26 cellular contexts compared by ENCODE assay signal in the genomic region with DNA sequence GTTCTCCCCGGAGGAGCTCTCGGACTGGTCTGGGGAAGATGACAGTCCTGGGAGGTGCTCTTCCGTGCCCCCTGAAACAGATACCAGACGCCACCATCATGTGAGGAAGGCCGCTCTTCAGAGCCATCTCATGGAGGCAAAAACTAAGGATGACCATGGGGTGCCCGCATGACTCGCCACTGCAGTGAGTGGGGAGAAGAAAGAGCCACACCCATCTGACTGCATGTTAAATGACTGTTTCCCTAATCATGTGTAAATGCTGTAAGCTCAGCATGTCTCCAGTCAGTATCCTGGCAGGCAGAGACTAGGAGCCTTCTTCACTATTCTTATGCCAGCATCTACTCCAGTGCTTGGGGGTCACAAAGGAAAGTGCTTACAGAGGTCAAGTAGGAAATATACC. TPM values are rescaled to one million over a fixed set of nuclear protein-coding genes. Genes with fewer than 3 reads are reported as not detected.
A peak's percentile ranks its signal among the peaks of the same experiment; 100 is the strongest.
DNase-seq lines count a peak whose midpoint lies in the region; ATAC-seq and TF ChIP-seq lines count a peak whose summit lies in the region.
"Had no signal": no experiment of that assay in that cellular context is flagged by ENCODE, and none has a peak within 500 bp of the region (broad histone marks: within the 10 kb centered on the region; RNA-seq: fewer than 3 reads in every experiment).

No MANE protein-coding gene starts in this region.

- H3K79me1 ChIP-seq in mesendoderm (ENCODE audit: low read length), result no peaks in the 10 kb centered on the region

- H3K23ac ChIP-seq in mesendoderm (ENCODE audit: low read length), result no peak overlapping the region

- no peak overlapping the region for H3K27ac ChIP-seq in mesendoderm (ENCODE audit: low read depth, low read length)
- no peak overlapping the region for H3K27ac ChIP-seq in prostate gland
- H3K27ac ChIP-seq in smooth muscle cell (ENCODE audit: low read depth), result no peak overlapping the region
- H3K27ac ChIP-seq: C4-2B, stomach, transverse colon had no signal

- intact Hi-C loops in prostate gland (cut with DNase I), result no loop called here

- no peak overlapping the region for H2AFZ ChIP-seq in smooth muscle cell (ENCODE audit: low read depth)

- no peak overlapping the region for H3K18ac ChIP-seq in mesendoderm (ENCODE audit: low read length)

- H3K4me1 ChIP-seq in mesendoderm (ENCODE audit: control insufficient read depth, low read depth, low read length) (no peaks in the 10 kb centered on the region), prostate gland (replicated peaks) (peaks cover 4% of the 10 kb centered on the region), smooth muscle cell (ENCODE audit: low read depth) (peaks cover 14% of the 10 kb centered on the region)
- H3K4me1 ChIP-seq: stomach had no signal

- H2BK5ac ChIP-seq in mesendoderm (ENCODE audit: low read length), result no peak overlapping the region

- TF ChIP-seq CTCF in prostate gland (IDR thresholded peaks at IDR 0.05), result no peak
- TF ChIP-seq CTCF in smooth muscle cell (IDR thresholded peaks at IDR 0.05; ENCODE audit: borderline replicate concordance, insufficient read depth, poor library complexity, severe bottlenecking), result no peak

- H4K5ac ChIP-seq in mesendoderm (ENCODE audit: low read length), result no peak overlapping the region

- H4K8ac ChIP-seq in mesendoderm (ENCODE audit: low read depth, low read length), result no peak overlapping the region

- H3K79me2 ChIP-seq in mesendoderm (ENCODE audit: control insufficient read depth, insufficient read depth, low read length), result no peaks in the 10 kb centered on the region
- H3K79me2 ChIP-seq in smooth muscle cell (ENCODE audit: low read depth), result no peaks in the 10 kb centered on the region

- no peaks in the 10 kb centered on the region for H4K20me1 ChIP-seq in smooth muscle cell (ENCODE audit: low read depth)

- no peaks in the 10 kb centered on the region for H3K36me3 ChIP-seq in mesendoderm (ENCODE audit: control insufficient read depth, insufficient read depth, low read length)
- H3K36me3 ChIP-seq in prostate gland, result no peaks in the 10 kb centered on the region
- no peaks in the 10 kb centered on the region for H3K36me3 ChIP-seq in smooth muscle cell (ENCODE audit: low read depth)
- H3K36me3 ChIP-seq: transverse colon had no signal

- H3K4me2 ChIP-seq in mesendoderm (ENCODE audit: low read length) (no peak overlapping the region), smooth muscle cell (no peak overlapping the region)

- H3K9ac ChIP-seq in mesendoderm (ENCODE audit: low read length) (no peak overlapping the region), smooth muscle cell (ENCODE audit: low read depth) (no peak overlapping the region)

- H3K56ac ChIP-seq in mesendoderm (ENCODE audit: low read length), result no peak overlapping the region

- H2BK15ac ChIP-seq in mesendoderm (replicated peaks; ENCODE audit: low read depth), result no peak overlapping the region

- H3K27me3 ChIP-seq in mesendoderm (ENCODE audit: insufficient read depth, low read length, poor library complexity) (no peaks in the 10 kb centered on the region), prostate gland (replicated peaks; ENCODE audit: insufficient read depth) (no peaks in the 10 kb centered on the region), smooth muscle cell (ENCODE audit: low read depth) (no peaks in the 10 kb centered on the region)
- H3K27me3 ChIP-seq: spleen, stomach, transverse colon had no signal

- peaks cover 12% of the 10 kb centered on the region for H3F3A ChIP-seq in smooth muscle cell (ENCODE audit: low read depth)

- H2BK120ac ChIP-seq in mesendoderm (ENCODE audit: low read depth, low read length), result no peak overlapping the region

- WGBS in mesendoderm (ENCODE audit: extremely low coverage, insufficient coverage, low lambda C conversion rate), result no CpG with 5 or more reads among the region's 7 CpGs
- WGBS in prostate gland, result 96% methylated on average over 7 of the region's 7 CpGs
- 98% methylated on average over 7 of the region's 7 CpGs for WGBS in smooth muscle cell (ENCODE audit: low lambda C conversion rate)

- H2AK5ac ChIP-seq in mesendoderm (ENCODE audit: low read length), result no peak overlapping the region

- no peak for TF ChIP-seq POLR2A in erythroblast (IDR thresholded peaks at IDR 0.05; ENCODE audit: low read length)
- no peak for TF ChIP-seq POLR2A in prostate gland (IDR thresholded peaks at IDR 0.05)

- no peaks in the 10 kb centered on the region for H3K9me3 ChIP-seq in prostate gland
- no peaks in the 10 kb centered on the region for H3K9me3 ChIP-seq in smooth muscle cell (replicated peaks; ENCODE audit: low read depth)
- H3K9me3 ChIP-seq: transverse colon had no signal

- H3K4me3 ChIP-seq in mesendoderm (ENCODE audit: low read length) (no peak overlapping the region), prostate gland (no peak overlapping the region), smooth muscle cell (no peak overlapping the region)
- H3K4me3 ChIP-seq: spleen, stomach, transverse colon had no signal

- ATAC-seq in HG02981 (IDR thresholded peaks at IDR 0.05; ENCODE audit: unreplicated experiment), result no peak
- ATAC-seq: activated T-cell treated with anti-CD3 and anti-CD28 coated beads, Interleukin-2, amount 50 U/mL, for 4 hours had no signal

- DNase-seq in AG20443 (ENCODE audit: low spot score), result peak; percentile 28
- DNase-seq in NCI-H226, result peak; percentile 43
- DNase-seq in erythroblast (lab: John Stamatoyannopoulos, UW), result peak; percentile 7 to 39
- peak; percentile 44 for DNase-seq in mesendoderm
- no peak for DNase-seq in prostate gland (ENCODE audit: low spot score)
- no peak for DNase-seq in COR-L47 (lab: John Stamatoyannopoulos, UW)
- DNase-seq in smooth muscle cell (lab: John Stamatoyannopoulos, UW; ENCODE audit: unreplicated experiment), result no peak
- DNase-seq: ACHN; activated CD8-positive, alpha-beta memory T cell treated with anti-CD3 and anti-CD28 coated beads for 24 hours; activated naive CD4-positive, alpha-beta T cell treated with anti-CD3 and anti-CD28 coated beads for 36 hours; activated T-cell treated with anti-CD3 and anti-CD28 coated beads, Interleukin-2, amount 50 U/mL, for 4 hours; H7; Karpas-422; naive B cell; NCI-H1092; NCI-H2029 treated with DMSO at 0.1 percent for 48 hours; NCI-H345; occipital lobe; OCI-M1; retina; SIG-M5; spleen; stomach; transverse colon had no signal

- no peak overlapping the region for H3K4ac ChIP-seq in mesendoderm (ENCODE audit: low read depth, low read length)

RNA-seq across cellular contexts. Expression of gene STON2, which starts 4.0 kb away (rescaled TPM):
- polyA plus RNA-seq in mesendoderm (2013, experiment 1 of 2), result 11.3 TPM
- 11.0 TPM for polyA plus RNA-seq in mesendoderm (2013, experiment 2 of 2)
- total RNA-seq in prostate gland, result 10 to 100 TPM; 12.7 to 23.8 TPM
- total RNA-seq in smooth muscle cell, result 39.6 and 43.6 TPM in 2 replicates
- polyA plus RNA-seq in smooth muscle cell, result 1.7 and 7.3 TPM in 2 replicates

Comparison
In these comparisons a context has a peak if more than half of its experiments do, and no peak if none do; other contexts are left out.
1. DNase-seq: peak in AG20443 (single experiment), NCI-H226 (single experiment), erythroblast (2 of 2) and mesendoderm (single experiment); none in prostate gland (single experiment), COR-L47 (single experiment) and smooth muscle cell (single experiment).